Comparison of ENCODE assay signal across 18 cellular contexts in the genomic region with DNA sequence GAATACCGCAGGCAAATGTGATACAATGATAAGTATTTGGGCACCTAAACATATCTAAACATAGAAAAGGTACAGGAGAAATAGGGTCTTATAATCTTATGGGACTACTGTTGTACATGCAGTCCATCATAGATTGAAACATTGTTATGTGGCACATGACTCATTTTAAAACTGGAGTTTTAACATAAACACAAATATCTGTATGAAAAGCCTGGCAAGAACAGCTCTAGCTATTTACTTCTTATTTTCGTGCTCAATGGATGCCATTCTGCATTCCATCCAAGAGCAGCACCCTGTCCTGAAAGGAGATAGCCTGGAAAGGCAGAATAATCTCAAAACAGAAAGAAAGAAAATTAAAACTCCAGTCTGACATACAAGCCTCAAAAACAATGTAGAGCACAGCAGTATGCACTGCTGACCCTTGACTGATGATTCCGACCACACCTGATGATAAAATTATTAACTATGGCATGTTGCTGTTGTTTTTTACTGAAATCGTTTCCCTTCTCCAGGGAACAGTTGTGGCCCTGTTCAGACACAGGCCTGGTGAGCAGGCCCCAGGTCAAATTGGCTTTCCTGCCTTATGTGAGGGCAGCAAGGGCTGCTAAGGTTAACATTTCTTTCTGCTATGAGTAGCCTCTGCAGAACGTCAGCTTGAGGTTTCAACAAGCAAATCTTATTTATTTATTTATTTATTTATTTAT.
DNase-seq lines count a peak whose midpoint lies in the region; TF ChIP-seq lines count a peak whose summit lies in the region.
"Had no signal": no experiment of that assay in that cellular context is flagged by ENCODE, and none has a peak within 500 bp of the region (broad histone marks: within the 10 kb centered on the region; RNA-seq: fewer than 3 reads in every experiment).

No MANE protein-coding gene starts in this region.

- no peaks in the 10 kb centered on the region for H3K9me2 ChIP-seq in GM23248 (ENCODE audit: insufficient read depth)

- no peak overlapping the region for H3K27ac ChIP-seq in GM23248
- peak overlapping the region; percentile 70 for H3K27ac ChIP-seq in suprapubic skin
- no peak overlapping the region for H3K27ac ChIP-seq in ovary
- H3K27ac ChIP-seq: BLaER1 treated with 17β-estradiol and CSF1 and Interleukin-3, amounts not matched to agents 10 nM and 100 nM had no signal

- peaks cover 22% of the 10 kb centered on the region for H3K79me2 ChIP-seq in GM23248 (ENCODE audit: insufficient read depth)

- H3K36me3 ChIP-seq in GM23248 (ENCODE audit: low read depth) (no peaks in the 10 kb centered on the region), suprapubic skin (peaks cover 2% of the 10 kb centered on the region), ovary (no peaks in the 10 kb centered on the region)
- H3K36me3 ChIP-seq: upper lobe of left lung had no signal

- H3K9me3 ChIP-seq in GM23248 (ENCODE audit: low read depth), result no peaks in the 10 kb centered on the region
- H3K9me3 ChIP-seq in suprapubic skin, result no peaks in the 10 kb centered on the region
- H3K9me3 ChIP-seq in ovary, result no peaks in the 10 kb centered on the region
- H3K9me3 ChIP-seq: upper lobe of left lung had no signal

- H2AFZ ChIP-seq in GM23248, result no peak overlapping the region

- H3K4me3 ChIP-seq in GM23248, result no peak overlapping the region
- no peak overlapping the region for H3K4me3 ChIP-seq in cardiac fibroblast (replicated peaks in 1 of 2; ENCODE audit: low read depth in 2 of 2, low read length in 2 of 2)
- no peak overlapping the region for H3K4me3 ChIP-seq in suprapubic skin
- no peak overlapping the region for H3K4me3 ChIP-seq in ovary
- H3K4me3 ChIP-seq: BLaER1 treated with 17β-estradiol and CSF1 and Interleukin-3, amounts not matched to agents 10 nM and 100 nM; upper lobe of left lung had no signal

- H3K4me2 ChIP-seq in GM23248 (ENCODE audit: unreplicated experiment), result peak overlapping the region; percentile 30
- H3K4me2 ChIP-seq: BLaER1 treated with 17β-estradiol and CSF1 and Interleukin-3, amounts not matched to agents 10 nM and 100 nM had no signal

- TF ChIP-seq CTCF in cardiac fibroblast (IDR thresholded peaks at IDR 0.05; ENCODE audit: low read depth, low read length) (no peak), suprapubic skin (IDR thresholded peaks at IDR 0.05) (no peak), ovary (IDR thresholded peaks at IDR 0.05) (no peak)

- DNase-seq in GM23248, result peak; percentile 28
- DNase-seq in cardiac fibroblast (ENCODE audit: low read depth in 2 of 2), result peak; percentile 45 to 47
- peak; percentile 35 for DNase-seq in hepatic stellate cell (ENCODE audit: low spot score)
- DNase-seq in suprapubic skin (ENCODE audit: low spot score in 2 of 2), result no peak
- DNase-seq in cerebellar cortex (ENCODE audit: low spot score), result no peak
- DNase-seq in ovary, result no peak
- DNase-seq in epidermal melanocyte (ENCODE audit: insufficient read length, low spot score), result no peak
- DNase-seq in stimulated activated CD4-positive, alpha-beta T cell treated with anti-CD3 and anti-CD28 coated beads, Interleukin-2, amount 100 ng/mL, for 48 hours, result no peak
- DNase-seq: activated CD4-positive, alpha-beta T cell treated with anti-CD3 and anti-CD28 coated beads for 4 hours; activated naive CD4-positive, alpha-beta T cell treated with anti-CD3 and anti-CD28 coated beads, Interleukin-2, amount 10 ng/mL, durations not matched to agents 7 days and 5 days; DMS53; erythroblast; H9; naive thymus-derived CD8-positive, alpha-beta T cell; stimulated activated CD4-positive, alpha-beta T cell treated with anti-CD3 and anti-CD28 coated beads, Interleukin-2, amount 100 ng/mL, for 24 hours; stimulated activated CD8-positive, alpha-beta memory T cell treated with anti-CD3 and anti-CD28 coated beads, Interleukin-4, amount 100 ng/mL, for 48 hours; upper lobe of left lung had no signal

- H3K27me3 ChIP-seq in GM23248 (replicated peaks; ENCODE audit: insufficient read depth) (no peaks in the 10 kb centered on the region), suprapubic skin (no peaks in the 10 kb centered on the region), ovary (no peaks in the 10 kb centered on the region)
- H3K27me3 ChIP-seq: BLaER1 treated with 17β-estradiol and CSF1 and Interleukin-3, amounts not matched to agents 10 nM and 100 nM; upper lobe of left lung had no signal

- intact Hi-C loops in ovary (cut with DNase I), result no loop called here

- WGBS in GM23248 (ENCODE audit: low coverage in 1 of 2, low lambda C conversion rate in 2 of 2, missing lambda C conversion rate in 2 of 2), 2 experiments, result 59 to 64% methylated on average over 5 of the region's 5 CpGs
- WGBS in suprapubic skin, result 73% methylated on average over 5 of the region's 5 CpGs
- WGBS in ovary, 3 donors, result 26 to 39% (median 35%) methylated on average over 5 of the region's 5 CpGs

- no peaks in the 10 kb centered on the region for H4K20me1 ChIP-seq in GM23248 (ENCODE audit: insufficient read depth)
- H4K20me1 ChIP-seq: BLaER1 treated with 17β-estradiol and CSF1 and Interleukin-3, amounts not matched to agents 10 nM and 100 nM had no signal

- H3K9ac ChIP-seq in GM23248, result no peak overlapping the region
- H3K9ac ChIP-seq: BLaER1 treated with 17β-estradiol and CSF1 and Interleukin-3, amounts not matched to agents 10 nM and 100 nM had no signal

- H3K4me1 ChIP-seq in GM23248 (ENCODE audit: insufficient read depth) (peaks cover 23% of the 10 kb centered on the region), suprapubic skin (peaks cover 28% of the 10 kb centered on the region), ovary (ENCODE audit: insufficient read depth) (peaks cover 28% of the 10 kb centered on the region)
- H3K4me1 ChIP-seq: BLaER1 treated with 17β-estradiol and CSF1 and Interleukin-3, amounts not matched to agents 10 nM and 100 nM had no signal

- H3F3A ChIP-seq in GM23248 (ENCODE audit: insufficient read depth), result peaks cover 27% of the 10 kb centered on the region

- TF ChIP-seq POLR2A in suprapubic skin (IDR thresholded peaks at IDR 0.05), result no peak
- TF ChIP-seq POLR2A in ovary (IDR thresholded peaks at IDR 0.05), result no peak

- TF ChIP-seq EP300 in suprapubic skin (IDR thresholded peaks at IDR 0.05) (no peak), ovary (IDR thresholded peaks at IDR 0.05) (no peak)

- in situ Hi-C loops in GM23248 (cut with MboI), result no loop called here

Comparison
In these comparisons a context has a peak if more than half of its experiments do, and no peak if none do; other contexts are left out.
1. DNase-seq: peak in GM23248 (single experiment), cardiac fibroblast (2 of 2) and hepatic stellate cell (single experiment); none in suprapubic skin (0 of 2), cerebellar cortex (single experiment), ovary (0 of 5), epidermal melanocyte (single experiment) and stimulated activated CD4-positive, alpha-beta T cell treated with anti-CD3 and anti-CD28 coated beads, Interleukin-2, amount 100 ng/mL, for 48 hours (0 of 2).